ENCODE assay signal across 15 cellular contexts in genomic region chr1:152162826-152163463, GRCh38. TPM values are rescaled to one million over a fixed set of nuclear protein-coding genes. Genes with fewer than 3 reads are reported as not detected.
DNase-seq lines count a peak whose midpoint lies in the region; ATAC-seq and TF ChIP-seq lines count a peak whose summit lies in the region.
"Had no signal": no experiment of that assay in that cellular context is flagged by ENCODE, and none has a peak within 500 bp of the region (broad histone marks: within the 10 kb centered on the region; RNA-seq: fewer than 3 reads in every experiment).

No MANE protein-coding gene starts in this region.

- H3K36me3 Mint-ChIP-seq in type B pancreatic cell, result no peaks in the 10 kb centered on the region
- H3K36me3 Mint-ChIP-seq: brain had no signal

- H3K9me3 Mint-ChIP-seq in type B pancreatic cell, result no peaks in the 10 kb centered on the region

- no peak overlapping the region for H3K4me3 ChIP-seq in fibroblast of mammary gland (ENCODE audit: control insufficient read depth, low read depth, low read length)
- H3K4me3 ChIP-seq: gastroesophageal sphincter, tibial nerve had no signal

- H3K4me3 Mint-ChIP-seq in type B pancreatic cell, result no peak overlapping the region
- H3K4me3 Mint-ChIP-seq: brain had no signal

- peak in 2 of 3 experiments; percentile 24 to 56 for DNase-seq in NCI-H1417 (lab: John Stamatoyannopoulos, UW)
- no peak for DNase-seq in NCI-H1417 treated with DMSO at 0.1 percent for 48 hours (lab: John Stamatoyannopoulos, UW)
- DNase-seq in RKO (ENCODE audit: low spot score), result peak; percentile 90
- DNase-seq in fibroblast of mammary gland (ENCODE audit: low read depth), result peak; percentile 96
- no peak for DNase-seq in type B pancreatic cell (ENCODE audit: extremely low spot score, unreplicated experiment)
- no peak for DNase-seq in amygdala (lab: John Stamatoyannopoulos, UW)
- DNase-seq: activated CD8-positive, alpha-beta memory T cell treated with anti-CD3 and anti-CD28 coated beads, Interleukin-2, amount 50 U/mL, for 48 hours; NCI-H1436 treated with DMSO at 0.1 percent for 48 hours had no signal

- H3K27ac Mint-ChIP-seq in type B pancreatic cell, result peak overlapping the region; percentile 50
- H3K27ac Mint-ChIP-seq: brain had no signal

- TF ChIP-seq CTCF in fibroblast of mammary gland (conservative IDR thresholded peaks at IDR 0.05; ENCODE audit: control insufficient read depth, insufficient read depth, low read depth, low read length) (peak; percentile 19), type B pancreatic cell (conservative IDR thresholded peaks at IDR 0.05) (no peak)

- peaks cover 3% of the 10 kb centered on the region for H3K27me3 Mint-ChIP-seq in type B pancreatic cell

- H3K4me1 Mint-ChIP-seq in type B pancreatic cell (ENCODE audit: unreplicated experiment), result no peaks in the 10 kb centered on the region
- H3K4me1 Mint-ChIP-seq: brain had no signal

- ATAC-seq in GM19463 (IDR thresholded peaks at IDR 0.05; ENCODE audit: unreplicated experiment) (no peak), GM21619 (IDR thresholded peaks at IDR 0.05; ENCODE audit: unreplicated experiment) (no peak)
- ATAC-seq: gastroesophageal sphincter had no signal

RNA-seq across cellular contexts. Expression of gene RPTN, which starts 3.9 kb away (rescaled TPM):
- total RNA-seq in type B pancreatic cell (ENCODE audit: low replicate concordance), result 0.34 and 1.3 TPM in 2 replicates
- total RNA-seq: gastroesophageal sphincter, liver, pulmonary artery endothelial cell, tibial nerve had no signal

RNA-seq across cellular contexts. Expression of gene TCHH, which starts 47.7 kb away (rescaled TPM):
- 0.07 and 7.0 TPM in 2 replicates for total RNA-seq in type B pancreatic cell (ENCODE audit: low replicate concordance)

Comparison
In these comparisons a context has a peak if more than half of its experiments do, and no peak if none do; other contexts are left out.
1. DNase-seq: peak in NCI-H1417 (2 of 3), RKO (single experiment) and fibroblast of mammary gland (single experiment); none in NCI-H1417 treated with DMSO at 0.1 percent for 48 hours (single experiment), type B pancreatic cell (single experiment) and amygdala (0 of 56).